Comparison of ENCODE assay signal across 21 cellular contexts in the genomic region with DNA sequence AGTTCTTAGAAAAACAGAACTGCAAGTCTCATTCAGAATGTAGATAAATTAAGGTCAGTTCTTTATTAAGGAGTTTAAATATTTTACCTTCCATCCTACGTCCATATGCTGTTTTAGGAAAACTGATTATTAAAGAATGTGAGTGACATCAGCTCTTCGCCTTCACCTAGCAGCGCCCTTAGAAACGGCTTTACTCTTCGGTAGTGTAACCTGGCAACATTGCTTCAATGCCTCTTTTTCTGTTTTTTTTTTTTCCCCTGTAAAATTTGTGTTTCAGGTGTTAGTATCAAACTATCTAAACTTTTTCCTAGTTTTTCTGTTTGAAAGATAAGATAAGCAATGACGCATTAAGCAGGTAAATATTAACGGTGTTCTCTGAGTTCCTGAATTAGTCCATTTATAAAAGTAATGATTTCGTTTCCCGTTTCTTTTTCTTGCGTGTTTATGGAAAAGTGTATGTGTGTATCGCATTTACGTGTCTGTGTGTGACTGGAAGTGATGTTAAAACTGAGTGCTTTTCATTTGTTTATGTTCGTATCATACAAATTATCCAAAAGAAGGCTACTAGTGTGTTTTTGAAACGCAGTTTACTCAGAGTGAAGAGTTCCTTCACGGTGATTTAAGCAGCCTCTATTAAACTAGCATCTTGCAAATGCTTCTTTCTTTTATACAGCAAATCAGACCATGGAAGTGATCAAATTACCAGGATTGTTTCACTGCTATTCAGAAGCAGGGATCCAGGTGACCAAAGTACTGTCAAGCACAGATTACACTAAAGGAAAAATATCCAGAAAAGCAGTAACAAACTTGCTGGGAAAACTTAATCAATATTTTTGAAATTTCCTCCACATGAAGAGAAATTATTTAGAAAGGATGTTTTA.
DNase-seq lines count a peak whose midpoint lies in the region; TF ChIP-seq lines count a peak whose summit lies in the region.
"Had no signal": no experiment of that assay in that cellular context is flagged by ENCODE, and none has a peak within 500 bp of the region (broad histone marks: within the 10 kb centered on the region; RNA-seq: fewer than 3 reads in every experiment).

No MANE protein-coding gene starts in this region.

- H3K4me3 ChIP-seq in trophoblast cell (ENCODE audit: low read depth, low read length): no peak overlapping the region
- no peak overlapping the region for H3K4me3 ChIP-seq in OCI-LY7 (ENCODE audit: low read depth, low read length, poor library complexity, severe bottlenecking)
- H3K4me3 ChIP-seq: right atrium auricular region, tibial artery had no signal

- H3K27me3 ChIP-seq in trophoblast cell (ENCODE audit: insufficient read depth, low read length): no peaks in the 10 kb centered on the region
- H3K27me3 ChIP-seq: right atrium auricular region, tibial artery had no signal

- no peak overlapping the region for H3K18ac ChIP-seq in trophoblast cell (ENCODE audit: low read length)

- POLR2A ChIA-PET in OCI-LY7 (lab: Charles Lee): no interaction called here

- H4K12ac ChIP-seq in trophoblast cell (ENCODE audit: low read depth, low read length): no peak overlapping the region

- H3K9me2 ChIP-seq in OCI-LY7 (ENCODE audit: insufficient read depth, low read length): no peaks in the 10 kb centered on the region

- peak overlapping the region; percentile 53 to 97 (median 76) for H3K27ac Mint-ChIP-seq in brain
- H3K27ac Mint-ChIP-seq in activated T-helper 2 cell treated with anti-CD3 and anti-CD28 coated beads, Interferon-gamma antibody, Interleukin-2, Interleukin-4, amounts not matched to agents 10 μg/mL and 5 μg/mL and 100 μg/mL, durations not matched to agents 14 hours and 24 hours and 36 hours: no peak overlapping the region
- H3K27ac Mint-ChIP-seq: activated CD8-positive, alpha-beta T cell treated with anti-CD3 and anti-CD28 coated beads for 36 hours; naive thymus-derived CD4-positive, alpha-beta T cell; stimulated activated naive CD8-positive, alpha-beta T cell treated with anti-CD3 and anti-CD28 coated beads, Interleukin-15, Interleukin-2, amounts not matched to agents 100 ng/mL and 50 ng/mL, for 24 hours had no signal

- H2BK5ac ChIP-seq in trophoblast cell (ENCODE audit: low read depth, low read length, poor library complexity): no peak overlapping the region

- H3K9me3 Mint-ChIP-seq in brain: no peaks in the 10 kb centered on the region
- H3K9me3 Mint-ChIP-seq in activated T-helper 2 cell treated with anti-CD3 and anti-CD28 coated beads, Interferon-gamma antibody, Interleukin-2, Interleukin-4, amounts not matched to agents 10 μg/mL and 5 μg/mL and 100 μg/mL, durations not matched to agents 14 hours and 24 hours and 36 hours: no peaks in the 10 kb centered on the region
- H3K9me3 Mint-ChIP-seq: activated CD8-positive, alpha-beta T cell treated with anti-CD3 and anti-CD28 coated beads for 36 hours; naive thymus-derived CD4-positive, alpha-beta T cell; stimulated activated naive CD8-positive, alpha-beta T cell treated with anti-CD3 and anti-CD28 coated beads, Interleukin-15, Interleukin-2, amounts not matched to agents 100 ng/mL and 50 ng/mL, for 24 hours had no signal

- H3K4ac ChIP-seq in trophoblast cell (ENCODE audit: low read depth, low read length): no peak overlapping the region

- H4K91ac ChIP-seq in trophoblast cell (ENCODE audit: low read depth, low read length): no peak overlapping the region

- H4K8ac ChIP-seq in trophoblast cell (ENCODE audit: low read depth, low read length): no peak overlapping the region

- H3K36me3 ChIP-seq in trophoblast cell (ENCODE audit: control insufficient read depth in 1 of 2, insufficient read depth in 2 of 2, low read length in 2 of 2) (no peaks in the 10 kb centered on the region), OCI-LY7 (ENCODE audit: insufficient read depth, low read length) (no peaks in the 10 kb centered on the region)
- H3K36me3 ChIP-seq: right atrium auricular region, tibial artery had no signal

- H3K23ac ChIP-seq in trophoblast cell (ENCODE audit: low read length): no peak overlapping the region

- no peak overlapping the region for H3K14ac ChIP-seq in trophoblast cell (ENCODE audit: low read length)

- DNase-seq in DMS153 treated with DMSO at 0.1 percent for 48 hours (lab: John Stamatoyannopoulos, UW; ENCODE audit: unreplicated experiment) (peak; percentile 7), DMS153 (lab: John Stamatoyannopoulos, UW) (no peak), NCI-H2171 (lab: John Stamatoyannopoulos, UW) (peak; percentile 34), trophoblast cell (peak; percentile 3 to 75), OCI-LY7 (ENCODE audit: low spot score) (no peak), inferior parietal cortex (ENCODE audit: extremely low spot score) (no peak)
- no peak for DNase-seq in activated T-helper 2 cell treated with anti-CD3 and anti-CD28 coated beads, Interferon-gamma antibody, Interleukin-2, Interleukin-4, amounts not matched to agents 10 μg/mL and 5 μg/mL and 100 μg/mL, durations not matched to agents 14 hours and 24 hours and 36 hours (ENCODE audit: low spot score)
- DNase-seq: activated CD8-positive, alpha-beta T cell treated with anti-CD3 and anti-CD28 coated beads for 36 hours; activated naive CD4-positive, alpha-beta T cell; activated T-cell treated with anti-CD3 and anti-CD28 coated beads for 4 hours; AML-193; left colon; naive thymus-derived CD4-positive, alpha-beta T cell; NCI-H1436; NCI-H510A treated with DMSO at 0.1 percent for 48 hours; T1000; tibial artery had no signal

- H3K27ac ChIP-seq in trophoblast cell (ENCODE audit: low read depth, low read length): no peak overlapping the region
- no peak overlapping the region for H3K27ac ChIP-seq in OCI-LY7 (ENCODE audit: low read depth, low read length, poor library complexity, severe bottlenecking)
- H3K27ac ChIP-seq: 22Rv1, right atrium auricular region, tibial artery had no signal

- H4K20me1 ChIP-seq in OCI-LY7 (ENCODE audit: insufficient read depth, low read length): no peaks in the 10 kb centered on the region

- no CpG with 5 or more reads among the region's 15 CpGs for WGBS in trophoblast cell (ENCODE audit: extremely low coverage, insufficient coverage, insufficient read length)

- no peak overlapping the region for H3K9ac ChIP-seq in trophoblast cell (ENCODE audit: low read length)

- H3K4me2 ChIP-seq in trophoblast cell (ENCODE audit: low read length) (no peak overlapping the region), OCI-LY7 (ENCODE audit: low read length) (no peak overlapping the region)

- intact Hi-C loops in OCI-LY7 (cut with micrococcal nuclease; ENCODE audit: unreplicated experiment): no loop called here
- intact Hi-C loops in activated T-helper 2 cell treated with anti-CD3 and anti-CD28 coated beads, Interferon-gamma antibody, Interleukin-2, Interleukin-4, amounts not matched to agents 10 μg/mL and 5 μg/mL and 100 μg/mL, durations not matched to agents 14 hours and 24 hours and 36 hours (cut with micrococcal nuclease): no loop called here

- H3K79me2 ChIP-seq in trophoblast cell (ENCODE audit: control insufficient read depth, insufficient read depth, low read length, poor library complexity): no peaks in the 10 kb centered on the region
- no peaks in the 10 kb centered on the region for H3K79me2 ChIP-seq in OCI-LY7 (ENCODE audit: insufficient read depth, low read depth, low read length)

- H2BK12ac ChIP-seq in trophoblast cell (ENCODE audit: low read length): no peak overlapping the region

- H3K9me3 ChIP-seq in trophoblast cell (ENCODE audit: insufficient read depth, low read depth, low read length) (no peaks in the 10 kb centered on the region), OCI-LY7 (ENCODE audit: low read length) (no peaks in the 10 kb centered on the region)
- H3K9me3 ChIP-seq: right atrium auricular region, tibial artery had no signal

- TF ChIP-seq CTCF in brain (conservative IDR thresholded peaks at IDR 0.05) (no peak), OCI-LY7 (conservative IDR thresholded peaks at IDR 0.05; ENCODE audit: low read length) (no peak)

- CTCF ChIA-PET in OCI-LY7 (lab: Charles Lee; ENCODE audit: unreplicated experiment): no interaction called here

- H3K4me1 Mint-ChIP-seq in brain: peaks cover 48% of the 10 kb centered on the region
- peaks cover 9% of the 10 kb centered on the region for H3K4me1 Mint-ChIP-seq in activated T-helper 2 cell treated with anti-CD3 and anti-CD28 coated beads, Interferon-gamma antibody, Interleukin-2, Interleukin-4, amounts not matched to agents 10 μg/mL and 5 μg/mL and 100 μg/mL, durations not matched to agents 14 hours and 24 hours and 36 hours (ENCODE audit: low read depth)

- H2BK120ac ChIP-seq in trophoblast cell (ENCODE audit: insufficient read depth, low read length, poor library complexity): no peak overlapping the region

- H3K27me3 Mint-ChIP-seq in brain: no peaks in the 10 kb centered on the region
- no peaks in the 10 kb centered on the region for H3K27me3 Mint-ChIP-seq in activated T-helper 2 cell treated with anti-CD3 and anti-CD28 coated beads, Interferon-gamma antibody, Interleukin-2, Interleukin-4, amounts not matched to agents 10 μg/mL and 5 μg/mL and 100 μg/mL, durations not matched to agents 14 hours and 24 hours and 36 hours (ENCODE audit: low read depth)
- H3K27me3 Mint-ChIP-seq: activated CD8-positive, alpha-beta T cell treated with anti-CD3 and anti-CD28 coated beads for 36 hours; naive thymus-derived CD4-positive, alpha-beta T cell; stimulated activated naive CD8-positive, alpha-beta T cell treated with anti-CD3 and anti-CD28 coated beads, Interleukin-15, Interleukin-2, amounts not matched to agents 100 ng/mL and 50 ng/mL, for 24 hours had no signal

- peaks cover 3% of the 10 kb centered on the region for H3K36me3 Mint-ChIP-seq in brain
- no peaks in the 10 kb centered on the region for H3K36me3 Mint-ChIP-seq in activated T-helper 2 cell treated with anti-CD3 and anti-CD28 coated beads, Interferon-gamma antibody, Interleukin-2, Interleukin-4, amounts not matched to agents 10 μg/mL and 5 μg/mL and 100 μg/mL, durations not matched to agents 14 hours and 24 hours and 36 hours (ENCODE audit: low read depth)

- peak overlapping the region in 4 of 5 experiments; percentile 15 to 77 (median 63) for H3K4me3 Mint-ChIP-seq in brain
- no peak overlapping the region for H3K4me3 Mint-ChIP-seq in activated T-helper 2 cell treated with anti-CD3 and anti-CD28 coated beads, Interferon-gamma antibody, Interleukin-2, Interleukin-4, amounts not matched to agents 10 μg/mL and 5 μg/mL and 100 μg/mL, durations not matched to agents 14 hours and 24 hours and 36 hours (ENCODE audit: low read depth)
- H3K4me3 Mint-ChIP-seq: activated CD8-positive, alpha-beta T cell treated with anti-CD3 and anti-CD28 coated beads for 36 hours; naive thymus-derived CD4-positive, alpha-beta T cell; stimulated activated naive CD8-positive, alpha-beta T cell treated with anti-CD3 and anti-CD28 coated beads, Interleukin-15, Interleukin-2, amounts not matched to agents 100 ng/mL and 50 ng/mL, for 24 hours had no signal

- no peaks in the 10 kb centered on the region for H3K79me1 ChIP-seq in trophoblast cell (ENCODE audit: low read length)

- H2AK5ac ChIP-seq in trophoblast cell (ENCODE audit: low read length): no peak overlapping the region

- H2AFZ ChIP-seq in trophoblast cell (ENCODE audit: insufficient read depth, low read length, poor library complexity) (no peak overlapping the region), OCI-LY7 (ENCODE audit: low read length) (no peak overlapping the region)

- H3K4me1 ChIP-seq in trophoblast cell (ENCODE audit: control insufficient read depth in 1 of 2, insufficient read depth in 2 of 2, low read length in 2 of 2) (no peaks in the 10 kb centered on the region), OCI-LY7 (ENCODE audit: insufficient read depth, low read length, poor library complexity, severe bottlenecking) (no peaks in the 10 kb centered on the region)
- H3K4me1 ChIP-seq: right atrium auricular region, tibial artery had no signal

- no TSS peak for BruUV-seq in OCI-LY7 (replicated peaks; lab: Mats Ljungman, UMichigan)

Comparison
In these comparisons a context has a peak if more than half of its experiments do, and no peak if none do; other contexts are left out.
1. DNase-seq: peak in DMS153 treated with DMSO at 0.1 percent for 48 hours (single experiment), NCI-H2171 (single experiment) and trophoblast cell (2 of 2); none in DMS153 (single experiment), OCI-LY7 (single experiment), activated T-helper 2 cell treated with anti-CD3 and anti-CD28 coated beads, Interferon-gamma antibody, Interleukin-2, Interleukin-4, amounts not matched to agents 10 μg/mL and 5 μg/mL and 100 μg/mL, durations not matched to agents 14 hours and 24 hours and 36 hours (single experiment) and inferior parietal cortex (single experiment).